In genomic region chr5:45695011-45695667, GRCh38 we compare ENCODE assay signal across 11 cellular contexts. TPM values are rescaled to one million over a fixed set of nuclear protein-coding genes. Genes with fewer than 3 reads are reported as not detected.
DNase-seq lines count a peak whose midpoint lies in the region; ATAC-seq and TF ChIP-seq lines count a peak whose summit lies in the region.
"Had no signal": no experiment of that assay in that cellular context is flagged by ENCODE, and none has a peak within 500 bp of the region (broad histone marks: within the 10 kb centered on the region; RNA-seq: fewer than 3 reads in every experiment).

No MANE protein-coding gene starts in this region.

- TF ChIP-seq CTCF in endothelial cell (IDR thresholded peaks at IDR 0.05; ENCODE audit: unreplicated experiment), result no peak
- TF ChIP-seq CTCF in neural crest cell (conservative IDR thresholded peaks at IDR 0.05), result no peak

- H3K9me3 Mint-ChIP-seq in endothelial cell (ENCODE audit: unreplicated experiment) (no peaks in the 10 kb centered on the region), neural crest cell (no peaks in the 10 kb centered on the region)

- peak; percentile 18 for DNase-seq in 8988T
- peak; percentile 12 for DNase-seq in NCI-H1694 (lab: John Stamatoyannopoulos, UW)
- peak; percentile 15 for DNase-seq in endothelial cell (ENCODE audit: low spot score)
- peak; percentile 3 for DNase-seq in neural crest cell (ENCODE audit: low read depth, low spot score)
- no peak for DNase-seq in T-helper 17 cell
- DNase-seq in stimulated activated CD4-positive, alpha-beta T cell treated with anti-CD3 and anti-CD28 coated beads, Interleukin-4, amount 100 ng/mL, for 1 hour, result no peak
- no peak for DNase-seq in superior temporal gyrus (ENCODE audit: extremely low spot score)
- DNase-seq: activated T-cell treated with anti-CD3 and anti-CD28 coated beads, Interleukin-2, amount 50 U/mL, for 24 hours; Karpas-422; occipital lobe had no signal

- H3K27ac Mint-ChIP-seq in endothelial cell (ENCODE audit: unreplicated experiment) (no peak overlapping the region), neural crest cell (ENCODE audit: unreplicated experiment) (no peak overlapping the region), T-helper 17 cell (no peak overlapping the region)
- H3K27ac Mint-ChIP-seq: activated T-cell treated with anti-CD3 and anti-CD28 coated beads, Interleukin-2, amount 50 U/mL, for 24 hours had no signal

- no peak for ATAC-seq in T-helper 17 cell
- ATAC-seq in HG02885 (IDR thresholded peaks at IDR 0.05; ENCODE audit: poor library complexity, unreplicated experiment), result no peak

- H3K36me3 Mint-ChIP-seq in endothelial cell (ENCODE audit: low read depth, unreplicated experiment) (no peaks in the 10 kb centered on the region), neural crest cell (ENCODE audit: low read depth) (no peaks in the 10 kb centered on the region), T-helper 17 cell (ENCODE audit: low read depth) (no peaks in the 10 kb centered on the region)

- H3K27me3 Mint-ChIP-seq in endothelial cell (ENCODE audit: unreplicated experiment) (peaks cover 5% of the 10 kb centered on the region), neural crest cell (ENCODE audit: low read depth) (peaks cover 61% of the 10 kb centered on the region), T-helper 17 cell (peaks cover 14% of the 10 kb centered on the region)

- H3K4me1 Mint-ChIP-seq in endothelial cell (ENCODE audit: unreplicated experiment) (peaks cover 20% of the 10 kb centered on the region), neural crest cell (peaks cover 16% of the 10 kb centered on the region), T-helper 17 cell (no peaks in the 10 kb centered on the region)

- H3K9me3 ChIP-seq in T-helper 17 cell (ENCODE audit: control insufficient read depth, low read length, poor library complexity, severe bottlenecking), result no peaks in the 10 kb centered on the region

- peak overlapping the region; percentile 77 for H3K4me3 Mint-ChIP-seq in endothelial cell (ENCODE audit: unreplicated experiment)
- peak overlapping the region; percentile 76 for H3K4me3 Mint-ChIP-seq in neural crest cell
- H3K4me3 Mint-ChIP-seq in T-helper 17 cell, result no peak overlapping the region
- H3K4me3 Mint-ChIP-seq: activated T-cell treated with anti-CD3 and anti-CD28 coated beads, Interleukin-2, amount 50 U/mL, for 24 hours had no signal

RNA-seq across cellular contexts. Expression of gene HCN1, which starts 1.0 kb away (rescaled TPM):
- total RNA-seq in endothelial cell (ENCODE audit: unreplicated experiment) (not detected), neural crest cell (1.0 and 1.2 TPM in 2 replicates), T-helper 17 cell (not detected)

Comparison
In these comparisons a context has a peak if more than half of its experiments do, and no peak if none do; other contexts are left out.
1. DNase-seq: peak in 8988T (single experiment), NCI-H1694 (single experiment), endothelial cell (single experiment) and neural crest cell (single experiment); none in T-helper 17 cell (0 of 3), stimulated activated CD4-positive, alpha-beta T cell treated with anti-CD3 and anti-CD28 coated beads, Interleukin-4, amount 100 ng/mL, for 1 hour (single experiment) and superior temporal gyrus (single experiment).